Comparison of ENCODE assay signal across 32 cellular contexts in genomic region chr1:170819781-170820180, GRCh38.
"Had no signal": no experiment of that assay in that cellular context is flagged by ENCODE, and none has a peak within 500 bp of the region (broad histone marks: within the 10 kb centered on the region; RNA-seq: fewer than 3 reads in every experiment).

No MANE protein-coding gene starts in this region.

- H3K27me3 ChIP-seq: ascending aorta, breast epithelium, cardiac muscle cell, colonic mucosa, esophagus squamous epithelium had no signal

- H3K4me3 ChIP-seq: ascending aorta, breast epithelium, cardiac muscle cell, colonic mucosa, esophagus squamous epithelium had no signal

- ATAC-seq: activated CD4-positive, CD25-positive, alpha-beta regulatory T cell treated with anti-CD3 and anti-CD28 coated beads, Interleukin-2, amount 50 U/mL, for 24 hours; activated naive CD4-positive, alpha-beta T cell treated with anti-CD3 and anti-CD28 coated beads, Interleukin-2, amount 50 U/mL, for 72 hours; activated T-cell treated with anti-CD3 and anti-CD28 coated beads, Interleukin-2, amount 50 U/mL, for 72 hours; T-helper 17 cell had no signal

- H3K9me3 ChIP-seq: ascending aorta, breast epithelium, colonic mucosa, esophagus squamous epithelium had no signal

- H3K27ac ChIP-seq: ascending aorta, breast epithelium, cardiac muscle cell, colonic mucosa, epithelial cell of prostate, esophagus squamous epithelium, WERI-Rb-1 had no signal

- H3K4me3 Mint-ChIP-seq: activated B cell treated with CpG ODN at 0.5 μM for 24 hours; activated CD4-positive, alpha-beta memory T cell treated with anti-CD3 and anti-CD28 coated beads, Interleukin-2, amount 10 ng/mL, durations not matched to agents 7 days and 5 days; activated naive CD4-positive, alpha-beta T cell treated with anti-CD3 and anti-CD28 coated beads, Interleukin-2, amount 10 ng/mL, durations not matched to agents 7 days and 5 days; activated naive CD8-positive, alpha-beta T cell treated with anti-CD3 and anti-CD28 coated beads, Interleukin-2, amount 10 ng/mL, durations not matched to agents 7 days and 5 days; activated T-cell treated with anti-CD3 and anti-CD28 coated beads, Interleukin-2, amount 50 U/mL, for 24 hours; activated T-cell treated with anti-CD3 and anti-CD28 coated beads, Interleukin-2, amount 50 U/mL, for 72 hours; brain; T-helper 17 cell; T-helper 2 cell treated with Interferon-gamma antibody and Interleukin-4, amounts not matched to agents 5 μg/mL and 100 μg/mL, for 36 hours had no signal

- H3K36me3 ChIP-seq: ascending aorta, breast epithelium, cardiac muscle cell, colonic mucosa, esophagus squamous epithelium, WERI-Rb-1 had no signal

- H3K9me3 Mint-ChIP-seq: activated CD4-positive, alpha-beta memory T cell treated with anti-CD3 and anti-CD28 coated beads, Interleukin-2, amount 10 ng/mL, durations not matched to agents 7 days and 5 days; activated naive CD4-positive, alpha-beta T cell treated with anti-CD3 and anti-CD28 coated beads, Interleukin-2, amount 10 ng/mL, durations not matched to agents 7 days and 5 days; activated naive CD8-positive, alpha-beta T cell treated with anti-CD3 and anti-CD28 coated beads, Interleukin-2, amount 10 ng/mL, durations not matched to agents 7 days and 5 days had no signal

- DNase-seq: activated B cell treated with CpG ODN at 0.5 μM for 24 hours; activated CD4-positive, alpha-beta memory T cell treated with anti-CD3 and anti-CD28 coated beads, Interleukin-2, amount 10 ng/mL, durations not matched to agents 7 days and 5 days; activated CD4-positive, alpha-beta T cell treated with anti-CD3 and anti-CD28 coated beads for 48 hours; activated CD4-positive, alpha-beta T cell treated with anti-CD3 and anti-CD28 coated beads, Interleukin-2, amount 50 U/mL, for 4 hours; activated CD8-positive, alpha-beta memory T cell treated with anti-CD3 and anti-CD28 coated beads, Interleukin-2, amount 50 U/mL, for 48 hours; activated gamma-delta T cell; activated naive CD4-positive, alpha-beta T cell; activated naive CD4-positive, alpha-beta T cell treated with anti-CD3 and anti-CD28 coated beads, Interleukin-2, amount 10 ng/mL, durations not matched to agents 7 days and 5 days; activated naive CD8-positive, alpha-beta T cell treated with anti-CD3 and anti-CD28 coated beads, Interleukin-2, amount 10 ng/mL, durations not matched to agents 7 days and 5 days; activated T-cell treated with anti-CD3 and anti-CD28 coated beads for 4 hours; activated T-cell treated with anti-CD3 and anti-CD28 coated beads, Interleukin-2, amount 50 U/mL, for 24 hours; activated T-cell treated with anti-CD3 and anti-CD28 coated beads, Interleukin-2, amount 50 U/mL, for 72 hours; central memory CD4-positive, alpha-beta T cell; cerebellar nuclear complex; colonic mucosa; effector CD8-positive, alpha-beta T cell; esophagus squamous epithelium; foreskin melanocyte; head of caudate nucleus; T-helper 17 cell; T1000; WERI-Rb-1 had no signal

- H3K36me3 Mint-ChIP-seq: activated naive CD4-positive, alpha-beta T cell treated with anti-CD3 and anti-CD28 coated beads, Interleukin-2, amount 10 ng/mL, durations not matched to agents 7 days and 5 days; activated naive CD4-positive, alpha-beta T cell treated with anti-CD3 and anti-CD28 coated beads, Interleukin-2, amount 50 U/mL, for 72 hours; activated naive CD8-positive, alpha-beta T cell treated with anti-CD3 and anti-CD28 coated beads, Interleukin-2, amount 10 ng/mL, durations not matched to agents 7 days and 5 days; brain had no signal

- H3K27ac Mint-ChIP-seq: activated B cell treated with CpG ODN at 0.5 μM for 24 hours; activated CD4-positive, alpha-beta memory T cell treated with anti-CD3 and anti-CD28 coated beads, Interleukin-2, amount 10 ng/mL, durations not matched to agents 7 days and 5 days; activated naive CD4-positive, alpha-beta T cell treated with anti-CD3 and anti-CD28 coated beads, Interleukin-2, amount 10 ng/mL, durations not matched to agents 7 days and 5 days; activated naive CD4-positive, alpha-beta T cell treated with anti-CD3 and anti-CD28 coated beads, Interleukin-2, amount 50 U/mL, for 72 hours; activated naive CD8-positive, alpha-beta T cell treated with anti-CD3 and anti-CD28 coated beads, Interleukin-2, amount 10 ng/mL, durations not matched to agents 7 days and 5 days; activated T-cell treated with anti-CD3 and anti-CD28 coated beads, Interleukin-2, amount 50 U/mL, for 24 hours; activated T-cell treated with anti-CD3 and anti-CD28 coated beads, Interleukin-2, amount 50 U/mL, for 72 hours; brain; T-helper 17 cell; T-helper 2 cell treated with Interferon-gamma antibody and Interleukin-4, amounts not matched to agents 5 μg/mL and 100 μg/mL, for 36 hours had no signal

- H3K27me3 Mint-ChIP-seq: activated B cell treated with CpG ODN at 0.5 μM for 24 hours; activated CD4-positive, alpha-beta memory T cell treated with anti-CD3 and anti-CD28 coated beads, Interleukin-2, amount 10 ng/mL, durations not matched to agents 7 days and 5 days; activated naive CD4-positive, alpha-beta T cell treated with anti-CD3 and anti-CD28 coated beads, Interleukin-2, amount 10 ng/mL, durations not matched to agents 7 days and 5 days; activated naive CD8-positive, alpha-beta T cell treated with anti-CD3 and anti-CD28 coated beads, Interleukin-2, amount 10 ng/mL, durations not matched to agents 7 days and 5 days; activated T-cell treated with anti-CD3 and anti-CD28 coated beads, Interleukin-2, amount 50 U/mL, for 24 hours; brain; T-helper 17 cell had no signal

- H3K4me1 ChIP-seq: breast epithelium, colonic mucosa, esophagus squamous epithelium had no signal

- FAIRE-seq: endometrium, endothelial cell of umbilical vein had no signal

- H3K4me1 Mint-ChIP-seq: activated B cell treated with CpG ODN at 0.5 μM for 24 hours; activated CD4-positive, alpha-beta memory T cell treated with anti-CD3 and anti-CD28 coated beads, Interleukin-2, amount 10 ng/mL, durations not matched to agents 7 days and 5 days; activated naive CD4-positive, alpha-beta T cell treated with anti-CD3 and anti-CD28 coated beads, Interleukin-2, amount 10 ng/mL, durations not matched to agents 7 days and 5 days; activated naive CD8-positive, alpha-beta T cell treated with anti-CD3 and anti-CD28 coated beads, Interleukin-2, amount 10 ng/mL, durations not matched to agents 7 days and 5 days; brain; T-helper 17 cell had no signal
